In the genomic region with DNA sequence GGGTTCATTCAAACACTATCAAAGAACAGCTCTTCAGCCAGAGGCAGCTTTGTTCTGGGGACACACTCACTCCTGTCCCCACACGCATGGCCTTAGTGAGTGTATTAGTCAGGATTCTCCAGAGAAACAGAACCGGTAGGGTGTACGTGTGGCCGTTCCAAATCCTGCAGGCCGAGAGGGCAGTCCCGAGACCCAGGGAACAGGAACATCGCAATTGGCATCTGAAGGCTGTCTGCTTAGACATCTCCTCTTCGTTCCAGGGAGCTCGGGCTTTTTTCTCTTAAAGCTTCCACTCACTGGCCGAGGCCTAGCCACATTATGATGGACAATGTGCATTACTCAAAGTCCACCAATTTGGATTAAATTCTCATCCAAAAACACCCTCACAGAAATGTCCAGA, we compare ENCODE assay signal across 5 cellular contexts.
"Had no signal": no experiment of that assay in that cellular context is flagged by ENCODE, and none has a peak within 500 bp of the region (broad histone marks: within the 10 kb centered on the region; RNA-seq: fewer than 3 reads in every experiment).

No MANE protein-coding gene starts in this region.

- H2AFZ ChIP-seq: GM23338 had no signal

- H3K4me3 ChIP-seq: GM23338, K562 had no signal

- H3K4me2 ChIP-seq: GM23338 had no signal

- ATAC-seq: GM23338, K562 had no signal

- DNase-seq: H9, HCEC 1CT, IMR-90 had no signal
